Comparison of ENCODE assay signal across 18 cellular contexts in genomic region chr7:74320645-74321178, GRCh38. TPM values are rescaled to one million over a fixed set of nuclear protein-coding genes. Genes with fewer than 3 reads are reported as not detected.
DNase-seq lines count a peak whose midpoint lies in the region; ATAC-seq and TF ChIP-seq lines count a peak whose summit lies in the region.
"Had no signal": no experiment of that assay in that cellular context is flagged by ENCODE, and none has a peak within 500 bp of the region (broad histone marks: within the 10 kb centered on the region; RNA-seq: fewer than 3 reads in every experiment).

No MANE protein-coding gene starts in this region.

- H3K27ac Mint-ChIP-seq in natural killer cell treated with Interleukin-12 subunit alpha and Interleukin-12 subunit beta and Interleukin-15 and Interleukin-18, amount 100 ng/mL, for 72 hours: peak overlapping the region in 1 of 2 donors; percentile 78
- no peak overlapping the region for H3K27ac Mint-ChIP-seq in natural killer cell
- H3K27ac Mint-ChIP-seq in activated T-helper 1 cell treated with anti-CD3 and anti-CD28 coated beads, Interleukin-12 subunit alpha, Interleukin-12 subunit beta, Interleukin-2, Interleukin-4 antibody, amounts not matched to agents 30 ng/mL and 10 ng/mL and 1 ng/mL, durations not matched to agents 14 hours and 24 hours and 36 hours: no peak overlapping the region
- H3K27ac Mint-ChIP-seq: activated CD4-positive, alpha-beta T cell treated with anti-CD3 and anti-CD28 coated beads, Interleukin-2, amount 10 ng/mL, durations not matched to agents 24 days and 14 days; CD8-positive, alpha-beta memory T cell; nephron progenitor cell had no signal

- intact Hi-C loops in natural killer cell (cut with micrococcal nuclease) (no loop called here), colonic mucosa (cut with DNase I) (no loop called here), upper lobe of right lung (cut with DNase I) (no loop called here)
- intact Hi-C loops in activated T-helper 1 cell treated with anti-CD3 and anti-CD28 coated beads, Interleukin-12 subunit alpha, Interleukin-12 subunit beta, Interleukin-2, Interleukin-4 antibody, amounts not matched to agents 30 ng/mL and 10 ng/mL and 1 ng/mL, durations not matched to agents 14 hours and 24 hours and 36 hours (cut with micrococcal nuclease): no loop called here

- H3K9me3 ChIP-seq in colonic mucosa: no peaks in the 10 kb centered on the region
- H3K9me3 ChIP-seq in upper lobe of right lung: no peaks in the 10 kb centered on the region
- H3K9me3 ChIP-seq: gastroesophageal sphincter, vagina had no signal

- H3K27me3 Mint-ChIP-seq in natural killer cell treated with Interleukin-12 subunit alpha and Interleukin-12 subunit beta and Interleukin-15 and Interleukin-18, amount 100 ng/mL, for 72 hours: no peaks in the 10 kb centered on the region
- H3K27me3 Mint-ChIP-seq in natural killer cell (ENCODE audit: low read depth in 2 of 2): no peaks in the 10 kb centered on the region
- peaks cover 2% of the 10 kb centered on the region for H3K27me3 Mint-ChIP-seq in activated T-helper 1 cell treated with anti-CD3 and anti-CD28 coated beads, Interleukin-12 subunit alpha, Interleukin-12 subunit beta, Interleukin-2, Interleukin-4 antibody, amounts not matched to agents 30 ng/mL and 10 ng/mL and 1 ng/mL, durations not matched to agents 14 hours and 24 hours and 36 hours (ENCODE audit: insufficient read depth)
- H3K27me3 Mint-ChIP-seq: activated CD4-positive, alpha-beta T cell treated with anti-CD3 and anti-CD28 coated beads, Interleukin-2, amount 10 ng/mL, durations not matched to agents 24 days and 14 days; CD8-positive, alpha-beta memory T cell had no signal

- H3K36me3 Mint-ChIP-seq in natural killer cell treated with Interleukin-12 subunit alpha and Interleukin-12 subunit beta and Interleukin-15 and Interleukin-18, amount 100 ng/mL, for 72 hours: no peaks in the 10 kb centered on the region
- H3K36me3 Mint-ChIP-seq in natural killer cell: no peaks in the 10 kb centered on the region
- no peaks in the 10 kb centered on the region for H3K36me3 Mint-ChIP-seq in activated T-helper 1 cell treated with anti-CD3 and anti-CD28 coated beads, Interleukin-12 subunit alpha, Interleukin-12 subunit beta, Interleukin-2, Interleukin-4 antibody, amounts not matched to agents 30 ng/mL and 10 ng/mL and 1 ng/mL, durations not matched to agents 14 hours and 24 hours and 36 hours (ENCODE audit: low read depth)

- H3K4me3 ChIP-seq in colonic mucosa (no peak overlapping the region), upper lobe of right lung (no peak overlapping the region)
- H3K4me3 ChIP-seq: gastroesophageal sphincter, vagina had no signal

- in situ Hi-C loops in KBM-7 (cut with MboI; ENCODE audit: low pct_unique_long_range_greater_than_20kb, low sequenced_read_pairs): no loop called here

- ATAC-seq in natural killer cell treated with Interleukin-12 subunit alpha and Interleukin-12 subunit beta and Interleukin-15 and Interleukin-18, amount 100 ng/mL, for 72 hours: no peak
- ATAC-seq in natural killer cell (no peak), upper lobe of right lung (peak; percentile 46), HG03442 (IDR thresholded peaks at IDR 0.05; ENCODE audit: unreplicated experiment) (no peak)
- ATAC-seq: gastroesophageal sphincter had no signal

- H3K4me1 ChIP-seq in colonic mucosa (peaks cover 5% of the 10 kb centered on the region), upper lobe of right lung (no peaks in the 10 kb centered on the region)

- no peaks in the 10 kb centered on the region for H3K27me3 ChIP-seq in colonic mucosa
- H3K27me3 ChIP-seq in upper lobe of right lung: no peaks in the 10 kb centered on the region
- H3K27me3 ChIP-seq: gastroesophageal sphincter, vagina had no signal

- H3K9ac ChIP-seq in colonic mucosa (ENCODE audit: low read depth in 2 of 2, low read length in 2 of 2): peak overlapping the region in 1 of 2 donors; percentile 1

- no peak overlapping the region for H3K27ac ChIP-seq in colonic mucosa
- H3K27ac ChIP-seq in upper lobe of right lung: no peak overlapping the region
- H3K27ac ChIP-seq: gastroesophageal sphincter, vagina had no signal

- H3K4me1 Mint-ChIP-seq in natural killer cell treated with Interleukin-12 subunit alpha and Interleukin-12 subunit beta and Interleukin-15 and Interleukin-18, amount 100 ng/mL, for 72 hours (ENCODE audit: low read depth in 2 of 2): peaks cover 6 to 13% of the 10 kb centered on the region in 2 donors
- H3K4me1 Mint-ChIP-seq in natural killer cell: no peaks in the 10 kb centered on the region
- H3K4me1 Mint-ChIP-seq in activated T-helper 1 cell treated with anti-CD3 and anti-CD28 coated beads, Interleukin-12 subunit alpha, Interleukin-12 subunit beta, Interleukin-2, Interleukin-4 antibody, amounts not matched to agents 30 ng/mL and 10 ng/mL and 1 ng/mL, durations not matched to agents 14 hours and 24 hours and 36 hours (ENCODE audit: low read depth): no peaks in the 10 kb centered on the region
- H3K4me1 Mint-ChIP-seq: CD8-positive, alpha-beta memory T cell had no signal

- DNase-seq in natural killer cell treated with Interleukin-12 subunit alpha and Interleukin-12 subunit beta and Interleukin-15 and Interleukin-18, amount 100 ng/mL, for 72 hours (ENCODE audit: low spot score): no peak
- DNase-seq in natural killer cell: no peak
- peak; percentile 42 for DNase-seq in KBM-7
- DNase-seq in colonic mucosa: peak; percentile 52
- DNase-seq in upper lobe of right lung: no peak
- DNase-seq in GOT3 (lab: John Stamatoyannopoulos, UW): no peak
- no peak for DNase-seq in activated T-helper 1 cell treated with anti-CD3 and anti-CD28 coated beads, Interleukin-12 subunit alpha, Interleukin-12 subunit beta, Interleukin-2, Interleukin-4 antibody, amounts not matched to agents 30 ng/mL and 10 ng/mL and 1 ng/mL, durations not matched to agents 14 hours and 24 hours and 36 hours (ENCODE audit: low spot score)
- DNase-seq: activated CD4-positive, alpha-beta T cell treated with anti-CD3 and anti-CD28 coated beads, Interleukin-2, amount 10 ng/mL, durations not matched to agents 24 days and 14 days; CD8-positive, alpha-beta memory T cell; DMS79; erythroblast; NCI-H226; nephron progenitor cell; posterior cingulate gyrus; stimulated activated CD4-positive, alpha-beta T cell treated with anti-CD3 and anti-CD28 coated beads, Interleukin-4, amount 100 ng/mL, for 1 hour had no signal

- no peaks in the 10 kb centered on the region for H3K9me3 Mint-ChIP-seq in natural killer cell treated with Interleukin-12 subunit alpha and Interleukin-12 subunit beta and Interleukin-15 and Interleukin-18, amount 100 ng/mL, for 72 hours
- no peaks in the 10 kb centered on the region for H3K9me3 Mint-ChIP-seq in natural killer cell
- H3K9me3 Mint-ChIP-seq in activated T-helper 1 cell treated with anti-CD3 and anti-CD28 coated beads, Interleukin-12 subunit alpha, Interleukin-12 subunit beta, Interleukin-2, Interleukin-4 antibody, amounts not matched to agents 30 ng/mL and 10 ng/mL and 1 ng/mL, durations not matched to agents 14 hours and 24 hours and 36 hours: no peaks in the 10 kb centered on the region
- H3K9me3 Mint-ChIP-seq: activated CD4-positive, alpha-beta T cell treated with anti-CD3 and anti-CD28 coated beads, Interleukin-2, amount 10 ng/mL, durations not matched to agents 24 days and 14 days; CD8-positive, alpha-beta memory T cell; nephron progenitor cell had no signal

- TF ChIP-seq CTCF in natural killer cell (IDR thresholded peaks at IDR 0.05) (no peak), colonic mucosa (IDR thresholded peaks at IDR 0.05) (no peak), upper lobe of right lung (IDR thresholded peaks at IDR 0.05) (no peak)

- peak overlapping the region; percentile 53 for H3K4me3 Mint-ChIP-seq in natural killer cell treated with Interleukin-12 subunit alpha and Interleukin-12 subunit beta and Interleukin-15 and Interleukin-18, amount 100 ng/mL, for 72 hours
- no peak overlapping the region for H3K4me3 Mint-ChIP-seq in natural killer cell
- no peak overlapping the region for H3K4me3 Mint-ChIP-seq in activated T-helper 1 cell treated with anti-CD3 and anti-CD28 coated beads, Interleukin-12 subunit alpha, Interleukin-12 subunit beta, Interleukin-2, Interleukin-4 antibody, amounts not matched to agents 30 ng/mL and 10 ng/mL and 1 ng/mL, durations not matched to agents 14 hours and 24 hours and 36 hours
- H3K4me3 Mint-ChIP-seq: activated CD4-positive, alpha-beta T cell treated with anti-CD3 and anti-CD28 coated beads, Interleukin-2, amount 10 ng/mL, durations not matched to agents 24 days and 14 days; CD8-positive, alpha-beta memory T cell; nephron progenitor cell had no signal

- H3K36me3 ChIP-seq in colonic mucosa: no peaks in the 10 kb centered on the region
- H3K36me3 ChIP-seq in upper lobe of right lung: no peaks in the 10 kb centered on the region
- H3K36me3 ChIP-seq: vagina had no signal

RNA-seq across cellular contexts. Expression of gene CLIP2, which starts 31.5 kb away (rescaled TPM):
- total RNA-seq in natural killer cell treated with Interleukin-12 subunit alpha and Interleukin-12 subunit beta and Interleukin-15 and Interleukin-18, amount 100 ng/mL, for 72 hours: 10 to 100 TPM; 12.2 to 17.0 TPM
- 10 to 100 TPM in 2 of 3 donors, 1 to 10 TPM in 1; 8.5 to 14.7 (median 10.5) TPM for total RNA-seq in natural killer cell
- 10 to 100 TPM; 77.8 to 81.6 TPM for total RNA-seq in colonic mucosa
- 24.3 TPM for total RNA-seq in upper lobe of right lung
- total RNA-seq in activated T-helper 1 cell treated with anti-CD3 and anti-CD28 coated beads, Interleukin-12 subunit alpha, Interleukin-12 subunit beta, Interleukin-2, Interleukin-4 antibody, amounts not matched to agents 30 ng/mL and 10 ng/mL and 1 ng/mL, durations not matched to agents 14 hours and 24 hours and 36 hours: 1.5 and 1.7 TPM in 2 replicates

Comparison
In these comparisons a context has a peak if more than half of its experiments do, and no peak if none do; other contexts are left out.
1. DNase-seq: peak in KBM-7 (single experiment) and colonic mucosa (single experiment); none in natural killer cell treated with Interleukin-12 subunit alpha and Interleukin-12 subunit beta and Interleukin-15 and Interleukin-18, amount 100 ng/mL, for 72 hours (single experiment), natural killer cell (single experiment), upper lobe of right lung (single experiment), GOT3 (single experiment) and activated T-helper 1 cell treated with anti-CD3 and anti-CD28 coated beads, Interleukin-12 subunit alpha, Interleukin-12 subunit beta, Interleukin-2, Interleukin-4 antibody, amounts not matched to agents 30 ng/mL and 10 ng/mL and 1 ng/mL, durations not matched to agents 14 hours and 24 hours and 36 hours (single experiment).